2 cellular contexts compared by ENCODE assay signal in the genomic region with DNA sequence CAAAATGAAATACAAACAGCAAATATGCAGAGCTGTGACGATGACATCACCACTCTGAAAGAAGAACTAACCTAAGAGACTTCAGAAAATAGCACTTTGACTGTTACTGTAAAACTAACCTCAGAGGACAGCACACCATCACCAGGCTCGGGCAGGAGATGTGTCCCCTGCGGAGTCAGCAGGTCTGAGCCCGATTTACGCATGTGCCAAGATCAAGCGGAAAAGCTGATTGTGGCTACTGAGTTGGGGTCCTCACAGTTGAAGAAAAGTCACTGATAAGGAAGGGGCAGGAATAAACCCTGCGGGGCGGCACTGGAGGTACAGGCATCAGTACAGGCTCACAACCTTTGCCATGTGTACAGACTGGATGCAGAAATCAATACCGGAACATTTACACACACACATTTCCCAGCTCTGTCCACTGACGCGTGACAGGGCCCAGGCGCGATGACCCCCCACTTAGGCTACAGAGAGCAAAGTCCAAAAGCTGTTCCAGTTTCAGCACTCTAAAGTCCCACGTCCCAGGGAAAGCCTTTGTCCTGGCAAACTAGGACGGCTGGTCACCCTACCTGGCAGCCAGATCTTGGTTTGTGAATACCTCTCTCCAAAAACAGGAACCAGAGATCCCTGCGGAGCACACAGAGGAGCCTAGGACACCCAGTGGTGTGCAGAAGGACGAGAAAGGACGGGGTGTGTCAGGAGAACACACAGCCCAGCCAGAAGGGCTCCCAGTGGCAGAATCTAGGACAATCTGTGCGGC.
A peak's percentile ranks its signal among the peaks of the same experiment; 100 is the strongest.
TF ChIP-seq lines count a peak whose summit lies in the region.

No MANE protein-coding gene starts in this region.

TF ChIP-seq in HEK293, 187 proteins besides CTCF, POLR2A, EP300 and RAD21:
- TF ChIP-seq ZIC2 (tag by site-specific recombination; IDR thresholded peaks at IDR 0.05): peak; percentile 61
- peak; percentile 64; the same call in 1 of the 2 replicates for TF ChIP-seq ZNF629 (tag by site-specific recombination; IDR thresholded peaks at IDR 0.05)
- no peak for TF ChIP-seq ZNF521 (tag by site-specific recombination; IDR thresholded peaks at IDR 0.05)
- TF ChIP-seq ZFP37 (tag by site-specific recombination; IDR thresholded peaks at IDR 0.05): no peak
- peak; percentile 88 for TF ChIP-seq ZNF600 (tag by site-specific recombination; IDR thresholded peaks at IDR 0.05)
- no peak for TF ChIP-seq ZNF510 (tag by site-specific recombination; IDR thresholded peaks at IDR 0.05; ENCODE audit: insufficient replicate concordance)
- TF ChIP-seq, protein P1, sequence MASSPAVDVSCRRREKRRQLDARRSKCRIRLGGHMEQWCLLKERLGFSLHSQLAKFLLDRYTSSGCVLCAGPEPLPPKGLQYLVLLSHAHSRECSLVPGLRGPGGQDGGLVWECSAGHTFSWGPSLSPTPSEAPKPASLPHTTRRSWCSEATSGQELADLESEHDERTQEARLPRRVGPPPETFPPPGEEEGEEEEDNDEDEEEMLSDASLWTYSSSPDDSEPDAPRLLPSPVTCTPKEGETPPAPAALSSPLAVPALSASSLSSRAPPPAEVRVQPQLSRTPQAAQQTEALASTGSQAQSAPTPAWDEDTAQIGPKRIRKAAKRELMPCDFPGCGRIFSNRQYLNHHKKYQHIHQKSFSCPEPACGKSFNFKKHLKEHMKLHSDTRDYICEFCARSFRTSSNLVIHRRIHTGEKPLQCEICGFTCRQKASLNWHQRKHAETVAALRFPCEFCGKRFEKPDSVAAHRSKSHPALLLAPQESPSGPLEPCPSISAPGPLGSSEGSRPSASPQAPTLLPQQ (tag by site-specific recombination; IDR thresholded peaks at IDR 0.05): no peak
- no peak for TF ChIP-seq ZNF211 (tag by site-specific recombination; IDR thresholded peaks at IDR 0.05; ENCODE audit: low read depth)
- TF ChIP-seq, protein P2, sequence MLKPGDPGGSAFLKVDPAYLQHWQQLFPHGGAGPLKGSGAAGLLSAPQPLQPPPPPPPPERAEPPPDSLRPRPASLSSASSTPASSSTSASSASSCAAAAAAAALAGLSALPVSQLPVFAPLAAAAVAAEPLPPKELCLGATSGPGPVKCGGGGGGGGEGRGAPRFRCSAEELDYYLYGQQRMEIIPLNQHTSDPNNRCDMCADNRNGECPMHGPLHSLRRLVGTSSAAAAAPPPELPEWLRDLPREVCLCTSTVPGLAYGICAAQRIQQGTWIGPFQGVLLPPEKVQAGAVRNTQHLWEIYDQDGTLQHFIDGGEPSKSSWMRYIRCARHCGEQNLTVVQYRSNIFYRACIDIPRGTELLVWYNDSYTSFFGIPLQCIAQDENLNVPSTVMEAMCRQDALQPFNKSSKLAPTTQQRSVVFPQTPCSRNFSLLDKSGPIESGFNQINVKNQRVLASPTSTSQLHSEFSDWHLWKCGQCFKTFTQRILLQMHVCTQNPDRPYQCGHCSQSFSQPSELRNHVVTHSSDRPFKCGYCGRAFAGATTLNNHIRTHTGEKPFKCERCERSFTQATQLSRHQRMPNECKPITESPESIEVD (tag by site-specific recombination; IDR thresholded peaks at IDR 0.05): 0 out of 2 replicates have a peak, but pooled peaks have one; percentile 41
- TF ChIP-seq, protein P3, sequence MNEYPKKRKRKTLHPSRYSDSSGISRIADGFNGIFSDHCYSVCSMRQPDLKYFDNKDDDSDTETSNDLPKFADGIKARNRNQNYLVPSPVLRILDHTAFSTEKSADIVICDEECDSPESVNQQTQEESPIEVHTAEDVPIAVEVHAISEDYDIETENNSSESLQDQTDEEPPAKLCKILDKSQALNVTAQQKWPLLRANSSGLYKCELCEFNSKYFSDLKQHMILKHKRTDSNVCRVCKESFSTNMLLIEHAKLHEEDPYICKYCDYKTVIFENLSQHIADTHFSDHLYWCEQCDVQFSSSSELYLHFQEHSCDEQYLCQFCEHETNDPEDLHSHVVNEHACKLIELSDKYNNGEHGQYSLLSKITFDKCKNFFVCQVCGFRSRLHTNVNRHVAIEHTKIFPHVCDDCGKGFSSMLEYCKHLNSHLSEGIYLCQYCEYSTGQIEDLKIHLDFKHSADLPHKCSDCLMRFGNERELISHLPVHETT (tag by site-specific recombination; IDR thresholded peaks at IDR 0.05): 0 out of 2 replicates have a peak, but pooled peaks have one; percentile 38
- TF ChIP-seq IKZF3 (tag by site-specific recombination; IDR thresholded peaks at IDR 0.05): no peak
- TF ChIP-seq FEZF1 (tag by site-specific recombination; IDR thresholded peaks at IDR 0.05): no peak
- TF ChIP-seq ZNF184 (tag by site-specific recombination; IDR thresholded peaks at IDR 0.05): 0 out of 2 replicates have a peak, but pooled peaks have one; percentile 12
- TF ChIP-seq GLIS1 (tag by site-specific recombination; IDR thresholded peaks at IDR 0.05): peak; percentile 31; the same call in 1 of the 2 replicates
- no peak for TF ChIP-seq HOXA7 (CRISPR knock-in tag; IDR thresholded peaks at IDR 0.05; ENCODE audit: borderline replicate concordance)
- TF ChIP-seq ZNF433 (tag by site-specific recombination; IDR thresholded peaks at IDR 0.05; ENCODE audit: low read depth): no peak
- TF ChIP-seq ZXDB (tag by site-specific recombination; IDR thresholded peaks at IDR 0.05): no peak
- no peak for TF ChIP-seq ZNF426 (tag by site-specific recombination; IDR thresholded peaks at IDR 0.05)
- no peak for TF ChIP-seq ZNF561 (tag by site-specific recombination; IDR thresholded peaks at IDR 0.05; ENCODE audit: borderline replicate concordance)
- TF ChIP-seq, protein P4, sequence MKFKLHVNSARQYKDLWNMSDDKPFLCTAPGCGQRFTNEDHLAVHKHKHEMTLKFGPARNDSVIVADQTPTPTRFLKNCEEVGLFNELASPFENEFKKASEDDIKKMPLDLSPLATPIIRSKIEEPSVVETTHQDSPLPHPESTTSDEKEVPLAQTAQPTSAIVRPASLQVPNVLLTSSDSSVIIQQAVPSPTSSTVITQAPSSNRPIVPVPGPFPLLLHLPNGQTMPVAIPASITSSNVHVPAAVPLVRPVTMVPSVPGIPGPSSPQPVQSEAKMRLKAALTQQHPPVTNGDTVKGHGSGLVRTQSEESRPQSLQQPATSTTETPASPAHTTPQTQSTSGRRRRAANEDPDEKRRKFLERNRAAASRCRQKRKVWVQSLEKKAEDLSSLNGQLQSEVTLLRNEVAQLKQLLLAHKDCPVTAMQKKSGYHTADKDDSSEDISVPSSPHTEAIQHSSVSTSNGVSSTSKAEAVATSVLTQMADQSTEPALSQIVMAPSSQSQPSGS (tag by site-specific recombination; IDR thresholded peaks at IDR 0.05; ENCODE audit: low read depth): peak; percentile 94
- TF ChIP-seq ZNF2 (tag by site-specific recombination; IDR thresholded peaks at IDR 0.05): 0 out of 2 replicates have a peak, but pooled peaks have one; percentile 12
- TF ChIP-seq GLI2 (tag by site-specific recombination; IDR thresholded peaks at IDR 0.05; ENCODE audit: borderline replicate concordance, low read depth): no peak

TF ChIP-seq in HepG2, 621 proteins besides CTCF, POLR2A, EP300 and RAD21 (continues in another document):
- TF ChIP-seq MLLT10 (CRISPR knock-in tag; IDR thresholded peaks at IDR 0.05) (no peak), ZSCAN20 (CRISPR knock-in tag; IDR thresholded peaks at IDR 0.05; ENCODE audit: borderline replicate concordance) (0 out of 2 replicates have a peak, but pooled peaks have one; percentile 31), EHMT2 (IDR thresholded peaks at IDR 0.05; ENCODE audit: borderline replicate concordance, low read depth, low read length) (no peak), PHF21A (CRISPR knock-in tag; IDR thresholded peaks at IDR 0.05) (peak; percentile 100), HDAC2 (CRISPR knock-in tag; IDR thresholded peaks at IDR 0.05) (peak; percentile 97), FOXP1 (IDR thresholded peaks at IDR 0.05) (peak; percentile 58), FOXP1 (CRISPR knock-in tag; IDR thresholded peaks at IDR 0.05) (peak; percentile 86), HMGA1 (CRISPR knock-in tag; conservative IDR thresholded peaks at IDR 0.05) (no peak), ESRRA (CRISPR knock-in tag; IDR thresholded peaks at IDR 0.05; ENCODE audit: low read depth) (peak; percentile 86), HNF4A (CRISPR knock-in tag; IDR thresholded peaks at IDR 0.05) (peak; percentile 99), ZNF616 (CRISPR knock-in tag; IDR thresholded peaks at IDR 0.05; ENCODE audit: low read depth) (peak; percentile 87; the same call in 1 of the 2 replicates), FIP1L1 (IDR thresholded peaks at IDR 0.05; ENCODE audit: borderline replicate concordance, insufficient read depth, low read depth, low read length) (no peak), ZNF124 (CRISPR knock-in tag; IDR thresholded peaks at IDR 0.05) (peak; percentile 93; the same call in 1 of the 2 replicates), ZNF550 (CRISPR knock-in tag; IDR thresholded peaks at IDR 0.05; ENCODE audit: borderline replicate concordance) (no peak)
- TF ChIP-seq, protein P5, sequence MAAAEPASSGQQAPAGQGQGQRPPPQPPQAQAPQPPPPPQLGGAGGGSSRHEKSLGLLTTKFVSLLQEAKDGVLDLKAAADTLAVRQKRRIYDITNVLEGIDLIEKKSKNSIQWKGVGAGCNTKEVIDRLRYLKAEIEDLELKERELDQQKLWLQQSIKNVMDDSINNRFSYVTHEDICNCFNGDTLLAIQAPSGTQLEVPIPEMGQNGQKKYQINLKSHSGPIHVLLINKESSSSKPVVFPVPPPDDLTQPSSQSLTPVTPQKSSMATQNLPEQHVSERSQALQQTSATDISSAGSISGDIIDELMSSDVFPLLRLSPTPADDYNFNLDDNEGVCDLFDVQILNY (CRISPR knock-in tag; conservative IDR thresholded peaks at IDR 0.05): no peak
- TF ChIP-seq, protein P6, sequence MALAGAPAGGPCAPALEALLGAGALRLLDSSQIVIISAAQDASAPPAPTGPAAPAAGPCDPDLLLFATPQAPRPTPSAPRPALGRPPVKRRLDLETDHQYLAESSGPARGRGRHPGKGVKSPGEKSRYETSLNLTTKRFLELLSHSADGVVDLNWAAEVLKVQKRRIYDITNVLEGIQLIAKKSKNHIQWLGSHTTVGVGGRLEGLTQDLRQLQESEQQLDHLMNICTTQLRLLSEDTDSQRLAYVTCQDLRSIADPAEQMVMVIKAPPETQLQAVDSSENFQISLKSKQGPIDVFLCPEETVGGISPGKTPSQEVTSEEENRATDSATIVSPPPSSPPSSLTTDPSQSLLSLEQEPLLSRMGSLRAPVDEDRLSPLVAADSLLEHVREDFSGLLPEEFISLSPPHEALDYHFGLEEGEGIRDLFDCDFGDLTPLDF (CRISPR knock-in tag; IDR thresholded peaks at IDR 0.05): peak; percentile 45; the same call in 1 of the 2 replicates
- TF ChIP-seq, protein P7, sequence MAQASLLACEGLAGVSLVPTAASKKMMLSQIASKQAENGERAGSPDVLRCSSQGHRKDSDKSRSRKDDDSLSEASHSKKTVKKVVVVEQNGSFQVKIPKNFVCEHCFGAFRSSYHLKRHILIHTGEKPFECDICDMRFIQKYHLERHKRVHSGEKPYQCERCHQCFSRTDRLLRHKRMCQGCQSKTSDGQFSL (CRISPR knock-in tag; IDR thresholded peaks at IDR 0.05): peak; percentile 93
- TF ChIP-seq, protein P8, sequence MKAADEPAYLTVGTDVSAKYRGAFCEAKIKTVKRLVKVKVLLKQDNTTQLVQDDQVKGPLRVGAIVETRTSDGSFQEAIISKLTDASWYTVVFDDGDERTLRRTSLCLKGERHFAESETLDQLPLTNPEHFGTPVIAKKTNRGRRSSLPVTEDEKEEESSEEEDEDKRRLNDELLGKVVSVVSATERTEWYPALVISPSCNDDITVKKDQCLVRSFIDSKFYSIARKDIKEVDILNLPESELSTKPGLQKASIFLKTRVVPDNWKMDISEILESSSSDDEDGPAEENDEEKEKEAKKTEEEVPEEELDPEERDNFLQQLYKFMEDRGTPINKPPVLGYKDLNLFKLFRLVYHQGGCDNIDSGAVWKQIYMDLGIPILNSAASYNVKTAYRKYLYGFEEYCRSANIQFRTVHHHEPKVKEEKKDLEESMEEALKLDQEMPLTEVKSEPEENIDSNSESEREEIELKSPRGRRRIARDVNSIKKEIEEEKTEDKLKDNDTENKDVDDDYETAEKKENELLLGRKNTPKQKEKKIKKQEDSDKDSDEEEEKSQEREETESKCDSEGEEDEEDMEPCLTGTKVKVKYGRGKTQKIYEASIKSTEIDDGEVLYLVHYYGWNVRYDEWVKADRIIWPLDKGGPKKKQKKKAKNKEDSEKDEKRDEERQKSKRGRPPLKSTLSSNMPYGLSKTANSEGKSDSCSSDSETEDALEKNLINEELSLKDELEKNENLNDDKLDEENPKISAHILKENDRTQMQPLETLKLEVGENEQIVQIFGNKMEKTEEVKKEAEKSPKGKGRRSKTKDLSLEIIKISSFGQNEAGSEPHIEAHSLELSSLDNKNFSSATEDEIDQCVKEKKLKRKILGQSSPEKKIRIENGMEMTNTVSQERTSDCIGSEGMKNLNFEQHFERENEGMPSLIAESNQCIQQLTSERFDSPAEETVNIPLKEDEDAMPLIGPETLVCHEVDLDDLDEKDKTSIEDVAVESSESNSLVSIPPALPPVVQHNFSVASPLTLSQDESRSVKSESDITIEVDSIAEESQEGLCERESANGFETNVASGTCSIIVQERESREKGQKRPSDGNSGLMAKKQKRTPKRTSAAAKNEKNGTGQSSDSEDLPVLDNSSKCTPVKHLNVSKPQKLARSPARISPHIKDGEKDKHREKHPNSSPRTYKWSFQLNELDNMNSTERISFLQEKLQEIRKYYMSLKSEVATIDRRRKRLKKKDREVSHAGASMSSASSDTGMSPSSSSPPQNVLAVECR (CRISPR knock-in tag; IDR thresholded peaks at IDR 0.05; ENCODE audit: borderline replicate concordance): peak; percentile 92
